In the genomic region with DNA sequence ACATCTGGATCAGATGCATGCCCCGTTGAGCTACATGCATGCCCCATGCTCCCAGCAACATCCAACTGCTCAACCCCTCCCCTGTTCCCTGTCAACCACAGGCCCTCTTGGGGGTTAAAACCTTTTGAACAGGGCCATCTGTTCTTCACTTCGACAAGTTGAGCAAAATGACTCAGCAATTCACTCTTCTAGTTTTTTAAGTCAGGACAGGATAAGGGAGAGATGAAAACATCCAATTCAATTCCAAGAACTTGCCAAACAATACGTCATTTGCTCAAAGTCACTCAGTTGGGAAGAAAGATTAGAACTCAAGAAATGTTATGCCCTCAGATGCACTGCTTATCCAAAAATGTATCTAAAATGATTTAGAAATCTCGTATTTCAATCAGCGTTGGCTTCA, we compare ENCODE assay signal across 1 cellular context.
TF ChIP-seq lines count a peak whose summit lies in the region.

No MANE protein-coding gene starts in this region.

TF ChIP-seq in K562, 482 proteins besides CTCF, POLR2A, EP300 and RAD21 (continued from another document and continues in another):
- TF ChIP-seq STAT5A (IDR thresholded peaks at IDR 0.05; ENCODE audit: borderline replicate concordance, low read length): no peak
- TF ChIP-seq, protein P1, sequence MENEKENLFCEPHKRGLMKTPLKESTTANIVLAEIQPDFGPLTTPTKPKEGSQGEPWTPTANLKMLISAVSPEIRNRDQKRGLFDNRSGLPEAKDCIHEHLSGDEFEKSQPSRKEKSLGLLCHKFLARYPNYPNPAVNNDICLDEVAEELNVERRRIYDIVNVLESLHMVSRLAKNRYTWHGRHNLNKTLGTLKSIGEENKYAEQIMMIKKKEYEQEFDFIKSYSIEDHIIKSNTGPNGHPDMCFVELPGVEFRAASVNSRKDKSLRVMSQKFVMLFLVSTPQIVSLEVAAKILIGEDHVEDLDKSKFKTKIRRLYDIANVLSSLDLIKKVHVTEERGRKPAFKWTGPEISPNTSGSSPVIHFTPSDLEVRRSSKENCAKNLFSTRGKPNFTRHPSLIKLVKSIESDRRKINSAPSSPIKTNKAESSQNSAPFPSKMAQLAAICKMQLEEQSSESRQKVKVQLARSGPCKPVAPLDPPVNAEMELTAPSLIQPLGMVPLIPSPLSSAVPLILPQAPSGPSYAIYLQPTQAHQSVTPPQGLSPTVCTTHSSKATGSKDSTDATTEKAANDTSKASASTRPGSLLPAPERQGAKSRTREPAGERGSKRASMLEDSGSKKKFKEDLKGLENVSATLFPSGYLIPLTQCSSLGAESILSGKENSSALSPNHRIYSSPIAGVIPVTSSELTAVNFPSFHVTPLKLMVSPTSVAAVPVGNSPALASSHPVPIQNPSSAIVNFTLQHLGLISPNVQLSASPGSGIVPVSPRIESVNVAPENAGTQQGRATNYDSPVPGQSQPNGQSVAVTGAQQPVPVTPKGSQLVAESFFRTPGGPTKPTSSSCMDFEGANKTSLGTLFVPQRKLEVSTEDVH (IDR thresholded peaks at IDR 0.05; ENCODE audit: low read depth, partially characterized antibody): no peak
- TF ChIP-seq EZH2 (IDR thresholded peaks at IDR 0.05; ENCODE audit: borderline replicate concordance, low read depth, low read length): no peak
- no peak for TF ChIP-seq KAT2B (IDR thresholded peaks at IDR 0.05; ENCODE audit: low read depth, low read length)
- TF ChIP-seq XRCC4 (IDR thresholded peaks at IDR 0.05; ENCODE audit: extremely low read depth, insufficient read depth, insufficient read length): no peak
- peak; percentile 73 for TF ChIP-seq ZEB2 (IDR thresholded peaks at IDR 0.05)
- no peak for TF ChIP-seq HMG20B (CRISPR knock-in tag; IDR thresholded peaks at IDR 0.05)
- no peak for TF ChIP-seq TAF15 (IDR thresholded peaks at IDR 0.05; ENCODE audit: low read depth, low read length)
- no peak for TF ChIP-seq RFX1 (IDR thresholded peaks at IDR 0.05)
- no peak for TF ChIP-seq MIER1 (IDR thresholded peaks at IDR 0.05; ENCODE audit: low read depth)
- no peak for TF ChIP-seq MCM2 (IDR thresholded peaks at IDR 0.05; ENCODE audit: low read depth)
- no peak for TF ChIP-seq FOXJ3 (CRISPR knock-in tag; IDR thresholded peaks at IDR 0.05)
- no peak for TF ChIP-seq PTRF (tag; IDR thresholded peaks at IDR 0.05)
- TF ChIP-seq NFRKB (IDR thresholded peaks at IDR 0.05; ENCODE audit: low read depth): no peak
- no peak for TF ChIP-seq MCM3 (IDR thresholded peaks at IDR 0.05)
- TF ChIP-seq, protein P2, sequence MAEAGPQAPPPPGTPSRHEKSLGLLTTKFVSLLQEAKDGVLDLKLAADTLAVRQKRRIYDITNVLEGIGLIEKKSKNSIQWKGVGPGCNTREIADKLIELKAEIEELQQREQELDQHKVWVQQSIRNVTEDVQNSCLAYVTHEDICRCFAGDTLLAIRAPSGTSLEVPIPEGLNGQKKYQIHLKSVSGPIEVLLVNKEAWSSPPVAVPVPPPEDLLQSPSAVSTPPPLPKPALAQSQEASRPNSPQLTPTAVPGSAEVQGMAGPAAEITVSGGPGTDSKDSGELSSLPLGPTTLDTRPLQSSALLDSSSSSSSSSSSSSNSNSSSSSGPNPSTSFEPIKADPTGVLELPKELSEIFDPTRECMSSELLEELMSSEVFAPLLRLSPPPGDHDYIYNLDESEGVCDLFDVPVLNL (CRISPR knock-in tag; IDR thresholded peaks at IDR 0.05; ENCODE audit: low read depth): no peak
- TF ChIP-seq ARNT (IDR thresholded peaks at IDR 0.05): no peak
- TF ChIP-seq ZNF507 (tag; conservative IDR thresholded peaks at IDR 0.05): no peak
- TF ChIP-seq, protein P3, sequence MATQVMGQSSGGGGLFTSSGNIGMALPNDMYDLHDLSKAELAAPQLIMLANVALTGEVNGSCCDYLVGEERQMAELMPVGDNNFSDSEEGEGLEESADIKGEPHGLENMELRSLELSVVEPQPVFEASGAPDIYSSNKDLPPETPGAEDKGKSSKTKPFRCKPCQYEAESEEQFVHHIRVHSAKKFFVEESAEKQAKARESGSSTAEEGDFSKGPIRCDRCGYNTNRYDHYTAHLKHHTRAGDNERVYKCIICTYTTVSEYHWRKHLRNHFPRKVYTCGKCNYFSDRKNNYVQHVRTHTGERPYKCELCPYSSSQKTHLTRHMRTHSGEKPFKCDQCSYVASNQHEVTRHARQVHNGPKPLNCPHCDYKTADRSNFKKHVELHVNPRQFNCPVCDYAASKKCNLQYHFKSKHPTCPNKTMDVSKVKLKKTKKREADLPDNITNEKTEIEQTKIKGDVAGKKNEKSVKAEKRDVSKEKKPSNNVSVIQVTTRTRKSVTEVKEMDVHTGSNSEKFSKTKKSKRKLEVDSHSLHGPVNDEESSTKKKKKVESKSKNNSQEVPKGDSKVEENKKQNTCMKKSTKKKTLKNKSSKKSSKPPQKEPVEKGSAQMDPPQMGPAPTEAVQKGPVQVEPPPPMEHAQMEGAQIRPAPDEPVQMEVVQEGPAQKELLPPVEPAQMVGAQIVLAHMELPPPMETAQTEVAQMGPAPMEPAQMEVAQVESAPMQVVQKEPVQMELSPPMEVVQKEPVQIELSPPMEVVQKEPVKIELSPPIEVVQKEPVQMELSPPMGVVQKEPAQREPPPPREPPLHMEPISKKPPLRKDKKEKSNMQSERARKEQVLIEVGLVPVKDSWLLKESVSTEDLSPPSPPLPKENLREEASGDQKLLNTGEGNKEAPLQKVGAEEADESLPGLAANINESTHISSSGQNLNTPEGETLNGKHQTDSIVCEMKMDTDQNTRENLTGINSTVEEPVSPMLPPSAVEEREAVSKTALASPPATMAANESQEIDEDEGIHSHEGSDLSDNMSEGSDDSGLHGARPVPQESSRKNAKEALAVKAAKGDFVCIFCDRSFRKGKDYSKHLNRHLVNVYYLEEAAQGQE (CRISPR knock-in tag; IDR thresholded peaks at IDR 0.05; ENCODE audit: low read depth): no peak
- TF ChIP-seq ZKSCAN3 (CRISPR knock-in tag; IDR thresholded peaks at IDR 0.05): no peak
- no peak for TF ChIP-seq ZNF57 (CRISPR knock-in tag; IDR thresholded peaks at IDR 0.05)
- TF ChIP-seq ZNF282 (CRISPR knock-in tag; IDR thresholded peaks at IDR 0.05): no peak
- TF ChIP-seq PHF20 (IDR thresholded peaks at IDR 0.05; ENCODE audit: partially characterized antibody): no peak
- TF ChIP-seq ZNF212 (CRISPR knock-in tag; IDR thresholded peaks at IDR 0.05): no peak
- TF ChIP-seq SREBF2 (CRISPR knock-in tag; IDR thresholded peaks at IDR 0.05): no peak
- TF ChIP-seq HDAC6 (IDR thresholded peaks at IDR 0.05; ENCODE audit: low read depth, low read length): no peak
- TF ChIP-seq PCBP2 (IDR thresholded peaks at IDR 0.05; ENCODE audit: low read depth, low read length, poor library complexity, severe bottlenecking): no peak
- TF ChIP-seq, protein P4, sequence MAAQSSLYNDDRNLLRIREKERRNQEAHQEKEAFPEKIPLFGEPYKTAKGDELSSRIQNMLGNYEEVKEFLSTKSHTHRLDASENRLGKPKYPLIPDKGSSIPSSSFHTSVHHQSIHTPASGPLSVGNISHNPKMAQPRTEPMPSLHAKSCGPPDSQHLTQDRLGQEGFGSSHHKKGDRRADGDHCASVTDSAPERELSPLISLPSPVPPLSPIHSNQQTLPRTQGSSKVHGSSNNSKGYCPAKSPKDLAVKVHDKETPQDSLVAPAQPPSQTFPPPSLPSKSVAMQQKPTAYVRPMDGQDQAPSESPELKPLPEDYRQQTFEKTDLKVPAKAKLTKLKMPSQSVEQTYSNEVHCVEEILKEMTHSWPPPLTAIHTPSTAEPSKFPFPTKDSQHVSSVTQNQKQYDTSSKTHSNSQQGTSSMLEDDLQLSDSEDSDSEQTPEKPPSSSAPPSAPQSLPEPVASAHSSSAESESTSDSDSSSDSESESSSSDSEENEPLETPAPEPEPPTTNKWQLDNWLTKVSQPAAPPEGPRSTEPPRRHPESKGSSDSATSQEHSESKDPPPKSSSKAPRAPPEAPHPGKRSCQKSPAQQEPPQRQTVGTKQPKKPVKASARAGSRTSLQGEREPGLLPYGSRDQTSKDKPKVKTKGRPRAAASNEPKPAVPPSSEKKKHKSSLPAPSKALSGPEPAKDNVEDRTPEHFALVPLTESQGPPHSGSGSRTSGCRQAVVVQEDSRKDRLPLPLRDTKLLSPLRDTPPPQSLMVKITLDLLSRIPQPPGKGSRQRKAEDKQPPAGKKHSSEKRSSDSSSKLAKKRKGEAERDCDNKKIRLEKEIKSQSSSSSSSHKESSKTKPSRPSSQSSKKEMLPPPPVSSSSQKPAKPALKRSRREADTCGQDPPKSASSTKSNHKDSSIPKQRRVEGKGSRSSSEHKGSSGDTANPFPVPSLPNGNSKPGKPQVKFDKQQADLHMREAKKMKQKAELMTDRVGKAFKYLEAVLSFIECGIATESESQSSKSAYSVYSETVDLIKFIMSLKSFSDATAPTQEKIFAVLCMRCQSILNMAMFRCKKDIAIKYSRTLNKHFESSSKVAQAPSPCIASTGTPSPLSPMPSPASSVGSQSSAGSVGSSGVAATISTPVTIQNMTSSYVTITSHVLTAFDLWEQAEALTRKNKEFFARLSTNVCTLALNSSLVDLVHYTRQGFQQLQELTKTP (IDR thresholded peaks at IDR 0.05; ENCODE audit: low read depth in 1 of 2, partially characterized antibody in 2 of 2): peak in 1 of 2 experiments; percentile 25
- no peak for TF ChIP-seq HNRNPH1 (optimal IDR thresholded peaks at IDR 0.05; ENCODE audit: low read depth, low read length)
- no peak for TF ChIP-seq FOXA3 (CRISPR knock-in tag; conservative IDR thresholded peaks at IDR 0.05 in 1 of 2, IDR thresholded peaks at IDR 0.05 in 1 of 2)
- no peak for TF ChIP-seq GABPB1 (CRISPR knock-in tag; IDR thresholded peaks at IDR 0.05)
- no peak for TF ChIP-seq CBX8 (IDR thresholded peaks at IDR 0.05; ENCODE audit: borderline replicate concordance, extremely low read depth, low read depth, low read length, poor library complexity, severe bottlenecking)
- TF ChIP-seq, protein P5, sequence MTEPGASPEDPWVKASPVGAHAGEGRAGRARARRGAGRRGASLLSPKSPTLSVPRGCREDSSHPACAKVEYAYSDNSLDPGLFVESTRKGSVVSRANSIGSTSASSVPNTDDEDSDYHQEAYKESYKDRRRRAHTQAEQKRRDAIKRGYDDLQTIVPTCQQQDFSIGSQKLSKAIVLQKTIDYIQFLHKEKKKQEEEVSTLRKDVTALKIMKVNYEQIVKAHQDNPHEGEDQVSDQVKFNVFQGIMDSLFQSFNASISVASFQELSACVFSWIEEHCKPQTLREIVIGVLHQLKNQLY (CRISPR knock-in tag; conservative IDR thresholded peaks at IDR 0.05): no peak
- peak; percentile 53; the same call in 1 of the 2 replicates for TF ChIP-seq JUND (IDR thresholded peaks at IDR 0.05; ENCODE audit: borderline replicate concordance, low read depth, low read length)
- peak; percentile 75; the same call in 1 of the 3 replicates for TF ChIP-seq JUND (tag; IDR thresholded peaks at IDR 0.05; ENCODE audit: borderline replicate concordance, low read depth, low read length)
- TF ChIP-seq, protein P6, sequence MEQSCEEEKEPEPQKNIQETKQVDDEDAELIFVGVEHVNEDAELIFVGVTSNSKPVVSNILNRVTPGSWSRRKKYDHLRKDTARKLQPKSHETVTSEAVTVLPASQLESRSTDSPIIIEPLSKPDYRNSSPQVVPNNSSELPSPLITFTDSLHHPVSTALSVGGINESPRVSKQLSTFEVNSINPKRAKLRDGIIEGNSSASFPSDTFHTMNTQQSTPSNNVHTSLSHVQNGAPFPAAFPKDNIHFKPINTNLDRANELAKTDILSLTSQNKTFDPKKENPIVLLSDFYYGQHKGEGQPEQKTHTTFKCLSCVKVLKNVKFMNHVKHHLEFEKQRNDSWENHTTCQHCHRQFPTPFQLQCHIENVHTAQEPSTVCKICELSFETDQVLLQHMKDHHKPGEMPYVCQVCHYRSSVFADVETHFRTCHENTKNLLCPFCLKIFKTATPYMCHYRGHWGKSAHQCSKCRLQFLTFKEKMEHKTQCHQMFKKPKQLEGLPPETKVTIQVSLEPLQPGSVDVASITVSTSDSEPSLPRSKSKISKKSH (CRISPR knock-in tag; IDR thresholded peaks at IDR 0.05): no peak
- no peak for TF ChIP-seq SP1 (CRISPR knock-in tag; IDR thresholded peaks at IDR 0.05)
- no peak for TF ChIP-seq ZNF589 (CRISPR knock-in tag; IDR thresholded peaks at IDR 0.05; ENCODE audit: low read depth)
- TF ChIP-seq, protein P7, sequence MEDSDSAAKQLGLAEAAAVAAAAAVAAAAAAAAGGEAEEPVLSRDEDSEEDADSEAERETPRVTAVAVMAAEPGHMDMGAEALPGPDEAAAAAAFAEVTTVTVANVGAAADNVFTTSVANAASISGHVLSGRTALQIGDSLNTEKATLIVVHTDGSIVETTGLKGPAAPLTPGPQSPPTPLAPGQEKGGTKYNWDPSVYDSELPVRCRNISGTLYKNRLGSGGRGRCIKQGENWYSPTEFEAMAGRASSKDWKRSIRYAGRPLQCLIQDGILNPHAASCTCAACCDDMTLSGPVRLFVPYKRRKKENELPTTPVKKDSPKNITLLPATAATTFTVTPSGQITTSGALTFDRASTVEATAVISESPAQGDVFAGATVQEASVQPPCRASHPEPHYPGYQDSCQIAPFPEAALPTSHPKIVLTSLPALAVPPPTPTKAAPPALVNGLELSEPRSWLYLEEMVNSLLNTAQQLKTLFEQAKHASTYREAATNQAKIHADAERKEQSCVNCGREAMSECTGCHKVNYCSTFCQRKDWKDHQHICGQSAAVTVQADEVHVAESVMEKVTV (CRISPR knock-in tag; IDR thresholded peaks at IDR 0.05): no peak
- TF ChIP-seq L3MBTL2 (IDR thresholded peaks at IDR 0.05): peak; percentile 40
- no peak for TF ChIP-seq SUPT5H (IDR thresholded peaks at IDR 0.05)
- TF ChIP-seq KAT8 (IDR thresholded peaks at IDR 0.05; ENCODE audit: low read depth): no peak
- no peak for TF ChIP-seq RBBP5 (IDR thresholded peaks at IDR 0.05; ENCODE audit: borderline replicate concordance, insufficient read depth, low read length, poor library complexity, severe bottlenecking)
- TF ChIP-seq, protein P8, sequence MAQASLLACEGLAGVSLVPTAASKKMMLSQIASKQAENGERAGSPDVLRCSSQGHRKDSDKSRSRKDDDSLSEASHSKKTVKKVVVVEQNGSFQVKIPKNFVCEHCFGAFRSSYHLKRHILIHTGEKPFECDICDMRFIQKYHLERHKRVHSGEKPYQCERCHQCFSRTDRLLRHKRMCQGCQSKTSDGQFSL (CRISPR knock-in tag; IDR thresholded peaks at IDR 0.05): no peak
- TF ChIP-seq, protein P8 (tag; IDR thresholded peaks at IDR 0.05): no peak
- TF ChIP-seq SRSF7 (optimal IDR thresholded peaks at IDR 0.05; ENCODE audit: low read depth, low read length): no peak
- no peak for TF ChIP-seq ZNF586 (CRISPR knock-in tag; conservative IDR thresholded peaks at IDR 0.05)
- no peak for TF ChIP-seq IFI16 (CRISPR knock-in tag; IDR thresholded peaks at IDR 0.05)
- no peak for TF ChIP-seq FOXP1 (CRISPR knock-in tag; IDR thresholded peaks at IDR 0.05)
- no peak for TF ChIP-seq ZNF217 (CRISPR knock-in tag; IDR thresholded peaks at IDR 0.05)
- no peak for TF ChIP-seq CXXC5 (CRISPR knock-in tag; IDR thresholded peaks at IDR 0.05)
- TF ChIP-seq ZNF263 (CRISPR knock-in tag; IDR thresholded peaks at IDR 0.05; ENCODE audit: borderline replicate concordance): no peak
- TF ChIP-seq PRMT5 (CRISPR knock-in tag; IDR thresholded peaks at IDR 0.05): no peak
